12 cellular contexts compared by ENCODE assay signal in genomic region chr7:116145245-116145852, GRCh38.
DNase-seq lines count a peak whose midpoint lies in the region; ATAC-seq and TF ChIP-seq lines count a peak whose summit lies in the region.
"Had no signal": no experiment of that assay in that cellular context is flagged by ENCODE, and none has a peak within 500 bp of the region (broad histone marks: within the 10 kb centered on the region; RNA-seq: fewer than 3 reads in every experiment).

No MANE protein-coding gene starts in this region.

- CTCF ChIA-PET in activated naive CD4-positive, alpha-beta T cell treated with anti-CD3 and anti-CD28 coated beads, Interleukin-2, amount 10 ng/mL, durations not matched to agents 7 days and 5 days (lab: Charles Lee) = interaction anchor here (0.5 to 1.3 kb wide), 11 partner anchors 18 to 442 kb away, joined by 3 to 8 read pairs (median 3); partner anchors contain the start of gene TES

- peak; percentile 50 for DNase-seq in activated naive CD4-positive, alpha-beta T cell treated with anti-CD3 and anti-CD28 coated beads, Interleukin-2, amount 10 ng/mL, durations not matched to agents 7 days and 5 days
- DNase-seq in activated naive CD4-positive, alpha-beta T cell treated with anti-CD3 and anti-CD28 coated beads, Interleukin-2, amount 50 U/mL, for 16 hours = no peak
- peak; percentile 36 to 56 for DNase-seq in stimulated activated naive CD8-positive, alpha-beta T cell treated with anti-CD3 and anti-CD28 coated beads, Interleukin-15, amount 100 ng/mL, for 72 hours
- no peak for DNase-seq in NCI-H2196 treated with DMSO at 0.1 percent for 48 hours (lab: John Stamatoyannopoulos, UW; ENCODE audit: unreplicated experiment)
- DNase-seq in aorta = no peak
- no peak for DNase-seq in transverse colon
- DNase-seq: NCI-H1436 treated with DMSO at 0.1 percent for 48 hours had no signal

- H3K9me3 Mint-ChIP-seq in activated naive CD4-positive, alpha-beta T cell treated with anti-CD3 and anti-CD28 coated beads, Interleukin-2, amount 10 ng/mL, durations not matched to agents 7 days and 5 days = peaks cover 13% of the 10 kb centered on the region
- no peaks in the 10 kb centered on the region for H3K9me3 Mint-ChIP-seq in IgD-negative memory B cell
- H3K9me3 Mint-ChIP-seq in stimulated activated naive CD8-positive, alpha-beta T cell treated with anti-CD3 and anti-CD28 coated beads, Interleukin-15, amount 100 ng/mL, for 72 hours = no peaks in the 10 kb centered on the region

- no peaks in the 10 kb centered on the region for H3K36me3 ChIP-seq in aorta (ENCODE audit: control insufficient read depth in 1 of 2, insufficient read depth in 2 of 2, low read length in 1 of 2)
- no peaks in the 10 kb centered on the region for H3K36me3 ChIP-seq in transverse colon
- H3K36me3 ChIP-seq: thoracic aorta had no signal

- peak overlapping the region; percentile 87 for H3K27ac Mint-ChIP-seq in activated naive CD4-positive, alpha-beta T cell treated with anti-CD3 and anti-CD28 coated beads, Interleukin-2, amount 10 ng/mL, durations not matched to agents 7 days and 5 days
- H3K27ac Mint-ChIP-seq in IgD-negative memory B cell = peak overlapping the region in 2 of 3 donors; percentile 37 to 59
- H3K27ac Mint-ChIP-seq in stimulated activated naive CD8-positive, alpha-beta T cell treated with anti-CD3 and anti-CD28 coated beads, Interleukin-15, amount 100 ng/mL, for 72 hours = peak overlapping the region in 1 of 2 donors; percentile 49

- TF ChIP-seq CTCF in transverse colon (IDR thresholded peaks at IDR 0.05) = no peak

- peaks cover 59% of the 10 kb centered on the region for H3K4me1 Mint-ChIP-seq in activated naive CD4-positive, alpha-beta T cell treated with anti-CD3 and anti-CD28 coated beads, Interleukin-2, amount 10 ng/mL, durations not matched to agents 7 days and 5 days
- peaks cover 27 to 42% (median 29%) of the 10 kb centered on the region in 3 donors for H3K4me1 Mint-ChIP-seq in IgD-negative memory B cell
- H3K4me1 Mint-ChIP-seq in stimulated activated naive CD8-positive, alpha-beta T cell treated with anti-CD3 and anti-CD28 coated beads, Interleukin-15, amount 100 ng/mL, for 72 hours = peaks cover 50% of the 10 kb centered on the region

- in situ Hi-C loops in transverse colon (cut with MboI; ENCODE audit: low pct_ligation_motif_present in 1 of 4, low pct_unique_long_range_greater_than_20kb in 1 of 4, low sequenced_read_pairs in 3 of 4) = no loop called here

- WGBS in aorta, 2 donors = 65 to 67% methylated on average over 2 of the region's 2 CpGs
- WGBS in transverse colon (ENCODE audit: low coverage in 1 of 2), 2 donors = 44 to 80% methylated on average over 1 to 2 of the region's 2 CpGs

- no peak for TF ChIP-seq POLR2A in transverse colon (IDR thresholded peaks at IDR 0.05)

- peaks cover 5% of the 10 kb centered on the region for H3K27me3 Mint-ChIP-seq in activated naive CD4-positive, alpha-beta T cell treated with anti-CD3 and anti-CD28 coated beads, Interleukin-2, amount 10 ng/mL, durations not matched to agents 7 days and 5 days
- no peaks in the 10 kb centered on the region for H3K27me3 Mint-ChIP-seq in IgD-negative memory B cell
- peaks cover 13% of the 10 kb centered on the region for H3K27me3 Mint-ChIP-seq in stimulated activated naive CD8-positive, alpha-beta T cell treated with anti-CD3 and anti-CD28 coated beads, Interleukin-15, amount 100 ng/mL, for 72 hours

- peaks cover 20% of the 10 kb centered on the region for H3K36me3 Mint-ChIP-seq in activated naive CD4-positive, alpha-beta T cell treated with anti-CD3 and anti-CD28 coated beads, Interleukin-2, amount 10 ng/mL, durations not matched to agents 7 days and 5 days
- peaks cover 3% of the 10 kb centered on the region for H3K36me3 Mint-ChIP-seq in IgD-negative memory B cell

- H3K27me3 ChIP-seq in aorta (ENCODE audit: control insufficient read depth in 1 of 2, insufficient read depth in 2 of 2, low read length in 1 of 2) = no peaks in the 10 kb centered on the region
- H3K27me3 ChIP-seq in transverse colon = no peaks in the 10 kb centered on the region

- H3K9me3 ChIP-seq in aorta (ENCODE audit: control insufficient read depth, low read length) (no peaks in the 10 kb centered on the region), transverse colon (no peaks in the 10 kb centered on the region)
- H3K9me3 ChIP-seq: thoracic aorta had no signal

- H3K4me1 ChIP-seq in aorta (ENCODE audit: control insufficient read depth in 1 of 2, insufficient read depth in 2 of 2, low read length in 2 of 2) (no peaks in the 10 kb centered on the region), transverse colon (no peaks in the 10 kb centered on the region)

- intact Hi-C loops in aorta (cut with DNase I) = no loop called here
- intact Hi-C loops in transverse colon (cut with DNase I; ENCODE audit: low total_unique reads) = no loop called here

- ATAC-seq in HG02840 (IDR thresholded peaks at IDR 0.05; ENCODE audit: low FRiP score, unreplicated experiment) (peak; percentile 79), aorta (ENCODE audit: low FRiP score) (no peak)
- peak; percentile 98 for ATAC-seq in stimulated activated naive CD8-positive, alpha-beta T cell treated with anti-CD3 and anti-CD28 coated beads, Interleukin-15, amount 100 ng/mL, for 72 hours

- H3K27ac ChIP-seq in aorta (ENCODE audit: low read depth in 1 of 2, low read length in 2 of 2) (no peak overlapping the region), transverse colon (no peak overlapping the region)
- H3K27ac ChIP-seq: skin epidermis, thoracic aorta had no signal

- TF ChIP-seq EP300 in transverse colon (IDR thresholded peaks at IDR 0.05; ENCODE audit: low read depth) = no peak

- H3K4me3 ChIP-seq in aorta (ENCODE audit: low read length in 2 of 2) = no peak overlapping the region
- no peak overlapping the region for H3K4me3 ChIP-seq in transverse colon
- H3K4me3 ChIP-seq: lung, skin epidermis, thoracic aorta had no signal

- peak overlapping the region; percentile 14 for H3K4me3 Mint-ChIP-seq in activated naive CD4-positive, alpha-beta T cell treated with anti-CD3 and anti-CD28 coated beads, Interleukin-2, amount 10 ng/mL, durations not matched to agents 7 days and 5 days
- H3K4me3 Mint-ChIP-seq in IgD-negative memory B cell = peak overlapping the region in 1 of 4 donors; percentile 14
- peak overlapping the region in 1 of 2 donors; percentile 73 for H3K4me3 Mint-ChIP-seq in stimulated activated naive CD8-positive, alpha-beta T cell treated with anti-CD3 and anti-CD28 coated beads, Interleukin-15, amount 100 ng/mL, for 72 hours

Comparison
In these comparisons a context has a peak if more than half of its experiments do, and no peak if none do; other contexts are left out.
1. DNase-seq: peak in activated naive CD4-positive, alpha-beta T cell treated with anti-CD3 and anti-CD28 coated beads, Interleukin-2, amount 10 ng/mL, durations not matched to agents 7 days and 5 days (single experiment) and stimulated activated naive CD8-positive, alpha-beta T cell treated with anti-CD3 and anti-CD28 coated beads, Interleukin-15, amount 100 ng/mL, for 72 hours (2 of 2); none in activated naive CD4-positive, alpha-beta T cell treated with anti-CD3 and anti-CD28 coated beads, Interleukin-2, amount 50 U/mL, for 16 hours (single experiment), NCI-H2196 treated with DMSO at 0.1 percent for 48 hours (single experiment), aorta (0 of 2) and transverse colon (single experiment).